22 cellular contexts compared by ENCODE assay signal in the genomic region with DNA sequence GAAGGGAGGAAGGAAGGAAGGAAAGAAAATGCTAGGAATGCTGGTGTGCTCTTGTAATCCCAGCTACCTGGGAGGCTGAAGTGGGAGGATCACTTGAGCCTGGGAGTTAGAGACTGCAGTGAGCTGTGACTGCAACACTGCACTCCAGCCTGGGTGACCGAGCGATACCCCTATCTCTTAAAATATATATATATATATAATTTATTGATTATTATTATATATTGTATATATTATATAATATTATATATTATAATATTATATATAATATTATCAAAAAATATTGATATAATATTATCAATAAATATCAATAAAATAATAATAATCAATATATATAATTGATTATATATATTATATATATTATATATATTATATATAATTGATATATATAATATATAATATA. TPM values are rescaled to one million over a fixed set of nuclear protein-coding genes. Genes with fewer than 3 reads are reported as not detected.
A peak's percentile ranks its signal among the peaks of the same experiment; 100 is the strongest.
DNase-seq lines count a peak whose midpoint lies in the region; ATAC-seq, FAIRE-seq and TF ChIP-seq lines count a peak whose summit lies in the region.
"Had no signal": no experiment of that assay in that cellular context is flagged by ENCODE, and none has a peak within 500 bp of the region (broad histone marks: within the 10 kb centered on the region; RNA-seq: fewer than 3 reads in every experiment).

No MANE protein-coding gene starts in this region.

- no peaks in the 10 kb centered on the region for H3K9me3 Mint-ChIP-seq in activated T-cell treated with anti-CD3 and anti-CD28 coated beads, Interleukin-2, amount 50 U/mL, for 72 hours
- no peaks in the 10 kb centered on the region for H3K9me3 Mint-ChIP-seq in activated T-cell treated with anti-CD3 and anti-CD28 coated beads, Interleukin-2, amount 50 U/mL, for 24 hours
- no peaks in the 10 kb centered on the region for H3K9me3 Mint-ChIP-seq in progenitor cell of endocrine pancreas (ENCODE audit: low read depth)
- H3K9me3 Mint-ChIP-seq: CD4-positive, alpha-beta T cell; CD8-positive, alpha-beta memory T cell; GM23338 had no signal

- H3K27me3 Mint-ChIP-seq in activated T-cell treated with anti-CD3 and anti-CD28 coated beads, Interleukin-2, amount 50 U/mL, for 72 hours (ENCODE audit: low read depth), result peaks cover 8% of the 10 kb centered on the region
- peaks cover 7% of the 10 kb centered on the region for H3K27me3 Mint-ChIP-seq in activated T-cell treated with anti-CD3 and anti-CD28 coated beads, Interleukin-2, amount 50 U/mL, for 24 hours
- H3K27me3 Mint-ChIP-seq in progenitor cell of endocrine pancreas, result peaks cover 20% of the 10 kb centered on the region
- H3K27me3 Mint-ChIP-seq: CD4-positive, alpha-beta T cell had no signal

- H3K4me1 Mint-ChIP-seq in activated T-cell treated with anti-CD3 and anti-CD28 coated beads, Interleukin-2, amount 50 U/mL, for 72 hours (ENCODE audit: low read depth), result peaks cover 6% of the 10 kb centered on the region
- peaks cover 9% of the 10 kb centered on the region for H3K4me1 Mint-ChIP-seq in activated T-cell treated with anti-CD3 and anti-CD28 coated beads, Interleukin-2, amount 50 U/mL, for 24 hours (ENCODE audit: low read depth)
- H3K4me1 Mint-ChIP-seq in progenitor cell of endocrine pancreas (ENCODE audit: low read depth), result peaks cover 1% of the 10 kb centered on the region

- TF ChIP-seq CTCF in progenitor cell of endocrine pancreas (IDR thresholded peaks at IDR 0.05; ENCODE audit: unreplicated experiment), result no peak

- no peaks in the 10 kb centered on the region for H3K36me3 Mint-ChIP-seq in activated T-cell treated with anti-CD3 and anti-CD28 coated beads, Interleukin-2, amount 50 U/mL, for 72 hours (ENCODE audit: insufficient read depth in 2 of 2)
- H3K36me3 Mint-ChIP-seq in activated T-cell treated with anti-CD3 and anti-CD28 coated beads, Interleukin-2, amount 50 U/mL, for 24 hours (ENCODE audit: low read depth), result no peaks in the 10 kb centered on the region
- no peaks in the 10 kb centered on the region for H3K36me3 Mint-ChIP-seq in progenitor cell of endocrine pancreas (ENCODE audit: insufficient read depth)
- H3K36me3 Mint-ChIP-seq: CD14-positive monocyte; CD8-positive, alpha-beta memory T cell had no signal

- ATAC-seq in activated T-cell treated with anti-CD3 and anti-CD28 coated beads, Interleukin-2, amount 50 U/mL, for 72 hours (replicated peaks in 1 of 2), result no peak
- ATAC-seq in HG02870 (IDR thresholded peaks at IDR 0.05; ENCODE audit: unreplicated experiment), result no peak
- ATAC-seq: GM23338, HCT116 had no signal

- peak overlapping the region; percentile 38 for H3K27ac Mint-ChIP-seq in activated T-cell treated with anti-CD3 and anti-CD28 coated beads, Interleukin-2, amount 50 U/mL, for 72 hours
- H3K27ac Mint-ChIP-seq in activated T-cell treated with anti-CD3 and anti-CD28 coated beads, Interleukin-2, amount 50 U/mL, for 24 hours, result no peak overlapping the region
- H3K27ac Mint-ChIP-seq in progenitor cell of endocrine pancreas, result peak overlapping the region; percentile 46
- H3K27ac Mint-ChIP-seq: CD14-positive monocyte; CD4-positive, alpha-beta T cell; CD8-positive, alpha-beta memory T cell; GM23338; H9 had no signal

- H3K4me3 Mint-ChIP-seq in activated T-cell treated with anti-CD3 and anti-CD28 coated beads, Interleukin-2, amount 50 U/mL, for 72 hours, result no peak overlapping the region
- no peak overlapping the region for H3K4me3 Mint-ChIP-seq in activated T-cell treated with anti-CD3 and anti-CD28 coated beads, Interleukin-2, amount 50 U/mL, for 24 hours
- no peak overlapping the region for H3K4me3 Mint-ChIP-seq in progenitor cell of endocrine pancreas (ENCODE audit: low read depth)
- H3K4me3 Mint-ChIP-seq: CD14-positive monocyte; CD4-positive, alpha-beta T cell; CD8-positive, alpha-beta memory T cell; GM23338; H9 had no signal

- FAIRE-seq in G401.6 (lab: Jason Lieb, UNC), result peak; percentile 99
- FAIRE-seq in TTC549 (lab: Jason Lieb, UNC), result peak; percentile 97
- FAIRE-seq: D721Med, GM12891, GM18507 had no signal

- DNase-seq in activated T-cell treated with anti-CD3 and anti-CD28 coated beads, Interleukin-2, amount 50 U/mL, for 72 hours, result no peak
- DNase-seq in activated T-cell treated with anti-CD3 and anti-CD28 coated beads, Interleukin-2, amount 50 U/mL, for 24 hours, result no peak
- DNase-seq in progenitor cell of endocrine pancreas (ENCODE audit: low spot score, unreplicated experiment) (no peak), NCI-H510A treated with DMSO at 0.1 percent for 48 hours (lab: John Stamatoyannopoulos, UW) (no peak)
- DNase-seq: AML-193; BE2C; CD4-positive, alpha-beta T cell; CD8-positive, alpha-beta memory T cell; DMS 273 treated with DMSO at 0.1 percent for 48 hours; DMS79; EL; GF-D8; H9 had no signal

RNA-seq across cellular contexts. Expression of gene ADGRL1, which starts 8.6 kb away (rescaled TPM):
- total RNA-seq in activated T-cell treated with anti-CD3 and anti-CD28 coated beads, Interleukin-2, amount 50 U/mL, for 72 hours, result 10 to 100 TPM; 15.0 to 21.2 TPM
- total RNA-seq in progenitor cell of endocrine pancreas, result 54.6 and 55.3 TPM in 2 replicates
